ENCODE assay signal across 18 cellular contexts in genomic region chr15:73746288-73746687, GRCh38. TPM values are rescaled to one million over a fixed set of nuclear protein-coding genes. Genes with fewer than 3 reads are reported as not detected.
"Had no signal": no experiment of that assay in that cellular context is flagged by ENCODE, and none has a peak within 500 bp of the region (broad histone marks: within the 10 kb centered on the region; RNA-seq: fewer than 3 reads in every experiment).

No MANE protein-coding gene starts in this region.

- H3K79me2 ChIP-seq: parathyroid adenoma had no signal

- H3K9ac ChIP-seq: parathyroid adenoma had no signal

- H2AFZ ChIP-seq: parathyroid adenoma had no signal

- H3K4me3 ChIP-seq: colonic mucosa, heart left ventricle, mucosa of descending colon, psoas muscle, sigmoid colon, skin epidermis, thoracic aorta, transverse colon had no signal

- H3K4me1 ChIP-seq: colonic mucosa, parathyroid adenoma had no signal

- H3K27me3 ChIP-seq: sigmoid colon had no signal

- H3K27ac ChIP-seq: colonic mucosa, parathyroid adenoma, psoas muscle, sigmoid colon, skin epidermis, thoracic aorta, transverse colon had no signal

- H3K9me3 ChIP-seq: colonic mucosa, heart left ventricle, mucosa of descending colon, psoas muscle, sigmoid colon, thoracic aorta, transverse colon had no signal

- DNase-seq: colonic mucosa; effector CD8-positive, alpha-beta T cell; foreskin melanocyte; hippocampal formation; mammary epithelial cell; natural killer cell; psoas muscle; sigmoid colon; stimulated activated CD4-positive, alpha-beta T cell treated with anti-CD3 and anti-CD28 coated beads, Interleukin-2, amount 100 ng/mL, for 24 hours; stimulated activated CD4-positive, alpha-beta T cell treated with anti-CD3 and anti-CD28 coated beads, Interleukin-4, amount 100 ng/mL, for 4 hours; stimulated activated naive B cell treated with anti-CD40 and anti-IgM and Interleukin-4, amounts not matched to agents 10 μg/mL and 1 μg/mL and 100 μg/mL, for 72 hours; stimulated activated naive CD8-positive, alpha-beta T cell treated with anti-CD3 and anti-CD28 coated beads, Interleukin-15, amount 100 ng/mL, for 72 hours; transverse colon had no signal

- H3K36me3 ChIP-seq: colonic mucosa, heart left ventricle, sigmoid colon, thoracic aorta, transverse colon had no signal

RNA-seq across cellular contexts. Expression of gene INSYN1, which starts 6.9 kb away (rescaled TPM):
- total RNA-seq: natural killer cell had no signal
